ENCODE assay signal across 2 cellular contexts in genomic region chr11:62273789-62274275, GRCh38.
TF ChIP-seq lines count a peak whose summit lies in the region.

No MANE protein-coding gene starts in this region.

TF ChIP-seq in GM23338, 12 proteins besides CTCF, POLR2A, EP300 and RAD21:
- TF ChIP-seq ZNF331 (CRISPR knock-in tag; IDR thresholded peaks at IDR 0.05; ENCODE audit: low read depth) (no peak), CREB1 (CRISPR knock-in tag; IDR thresholded peaks at IDR 0.05; ENCODE audit: low read depth) (no peak), JUNB (IDR thresholded peaks at IDR 0.05; ENCODE audit: unreplicated experiment) (no peak), STAT1 (IDR thresholded peaks at IDR 0.05; ENCODE audit: unreplicated experiment) (no peak), ZNF114 (CRISPR knock-in tag; IDR thresholded peaks at IDR 0.05) (no peak), ETS1 (IDR thresholded peaks at IDR 0.05) (no peak), NANOG (IDR thresholded peaks at IDR 0.05; ENCODE audit: borderline replicate concordance) (no peak), EZH2 (IDR thresholded peaks at IDR 0.05; ENCODE audit: low read depth, unreplicated experiment) (no peak), POLR2AphosphoS5 (IDR thresholded peaks at IDR 0.05; ENCODE audit: low read depth) (no peak), ZNF462 (CRISPR knock-in tag; IDR thresholded peaks at IDR 0.05) (no peak), REST (IDR thresholded peaks at IDR 0.05; ENCODE audit: unreplicated experiment) (no peak), EZH2phosphoT487 (IDR thresholded peaks at IDR 0.05; ENCODE audit: unreplicated experiment) (no peak)
TF ChIP-seq in GM23338: peak in this region for 0.

TF ChIP-seq in K562, 482 proteins besides CTCF, POLR2A, EP300 and RAD21 (continues in another document):
- TF ChIP-seq ZNF395 (CRISPR knock-in tag; IDR thresholded peaks at IDR 0.05), result no peak
- TF ChIP-seq BCOR (IDR thresholded peaks at IDR 0.05), result no peak
- no peak for TF ChIP-seq ZNF184 (CRISPR knock-in tag; IDR thresholded peaks at IDR 0.05)
- TF ChIP-seq GABPA (tag; conservative IDR thresholded peaks at IDR 0.05; ENCODE audit: low read depth), result peak; percentile 77
- no peak for TF ChIP-seq PCBP2 (IDR thresholded peaks at IDR 0.05; ENCODE audit: low read depth, low read length, poor library complexity, severe bottlenecking)
- TF ChIP-seq MCM3 (IDR thresholded peaks at IDR 0.05), result no peak
- TF ChIP-seq ETV6 (IDR thresholded peaks at IDR 0.05; ENCODE audit: borderline replicate concordance in 1 of 2, low read depth in 2 of 2, low read length in 1 of 2), result no peak
- no peak for TF ChIP-seq ETV6 (CRISPR knock-in tag; IDR thresholded peaks at IDR 0.05; ENCODE audit: borderline replicate concordance)
- TF ChIP-seq PTTG1 (tag; IDR thresholded peaks at IDR 0.05; ENCODE audit: low read depth), result no peak
- 0 out of 2 replicates have a peak, but pooled peaks have one; percentile 6 for TF ChIP-seq CEBPG (CRISPR knock-in tag; IDR thresholded peaks at IDR 0.05)
- TF ChIP-seq CEBPG (tag; conservative IDR thresholded peaks at IDR 0.05 in 1 of 2, IDR thresholded peaks at IDR 0.05 in 1 of 2), result peak in 1 of 2 experiments; percentile 48; a peak in 1 of 4 replicates
- no peak for TF ChIP-seq CBX8 (IDR thresholded peaks at IDR 0.05; ENCODE audit: borderline replicate concordance, extremely low read depth, low read depth, low read length, poor library complexity, severe bottlenecking)
- no peak for TF ChIP-seq ARID3B (CRISPR knock-in tag; IDR thresholded peaks at IDR 0.05; ENCODE audit: borderline replicate concordance)
- TF ChIP-seq ARHGAP35 (IDR thresholded peaks at IDR 0.05; ENCODE audit: partially characterized antibody), result no peak
- no peak for TF ChIP-seq RAD51 (IDR thresholded peaks at IDR 0.05; ENCODE audit: borderline replicate concordance, low read depth)
- TF ChIP-seq L3MBTL2 (IDR thresholded peaks at IDR 0.05), result peak; percentile 24; the same call in 1 of the 2 replicates
- no peak for TF ChIP-seq NRF1 (conservative IDR thresholded peaks at IDR 0.05 in 1 of 2, IDR thresholded peaks at IDR 0.05 in 1 of 2)
- TF ChIP-seq SRSF9 (IDR thresholded peaks at IDR 0.05; ENCODE audit: borderline replicate concordance, low read depth, low read length), result no peak
- no peak for TF ChIP-seq MITF (IDR thresholded peaks at IDR 0.05)
- TF ChIP-seq ZNF408 (CRISPR knock-in tag; IDR thresholded peaks at IDR 0.05; ENCODE audit: low read depth), result no peak
- TF ChIP-seq FOXP1 (CRISPR knock-in tag; IDR thresholded peaks at IDR 0.05), result no peak
- TF ChIP-seq SOX6 (IDR thresholded peaks at IDR 0.05), result no peak
- no peak for TF ChIP-seq THRA (IDR thresholded peaks at IDR 0.05)
- no peak for TF ChIP-seq USF2 (CRISPR knock-in tag; IDR thresholded peaks at IDR 0.05)
- TF ChIP-seq MAX (CRISPR knock-in tag; IDR thresholded peaks at IDR 0.05), result no peak
- TF ChIP-seq ETV1 (tag; conservative IDR thresholded peaks at IDR 0.05; ENCODE audit: low read depth), result peak; percentile 50
- peak; percentile 88 for TF ChIP-seq ZNF175 (CRISPR knock-in tag; IDR thresholded peaks at IDR 0.05; ENCODE audit: low read depth)
- TF ChIP-seq ZNF3 (CRISPR knock-in tag; IDR thresholded peaks at IDR 0.05), result no peak
- TF ChIP-seq TGIF2 (CRISPR knock-in tag; IDR thresholded peaks at IDR 0.05), result no peak
- no peak for TF ChIP-seq TCF3 (CRISPR knock-in tag; IDR thresholded peaks at IDR 0.05)
- TF ChIP-seq BCL6 (CRISPR knock-in tag; IDR thresholded peaks at IDR 0.05), result 0 out of 2 replicates have a peak, but pooled peaks have one; percentile 20
- TF ChIP-seq TRIM25 (IDR thresholded peaks at IDR 0.05; ENCODE audit: borderline replicate concordance), result no peak
- no peak for TF ChIP-seq PREB (CRISPR knock-in tag; IDR thresholded peaks at IDR 0.05)
- 0 out of 2 replicates have a peak, but pooled peaks have one; percentile 33 for TF ChIP-seq POLR2H (tag; IDR thresholded peaks at IDR 0.05; ENCODE audit: low read depth)
- peak; percentile 23; the same call in 1 of the 2 replicates for TF ChIP-seq CTBP1 (IDR thresholded peaks at IDR 0.05; ENCODE audit: borderline replicate concordance)
- TF ChIP-seq UBTF (IDR thresholded peaks at IDR 0.05; ENCODE audit: borderline replicate concordance in 1 of 2, low read depth in 2 of 2, low read length in 2 of 2), result no peak
- no peak for TF ChIP-seq HDAC6 (IDR thresholded peaks at IDR 0.05; ENCODE audit: low read depth, low read length)
- TF ChIP-seq NR2C2 (CRISPR knock-in tag; IDR thresholded peaks at IDR 0.05), result no peak
- TF ChIP-seq NR2C2 (tag; IDR thresholded peaks at IDR 0.05), result peak; percentile 51; the same call in 1 of the 2 replicates
